Comparison of ENCODE assay signal across 19 cellular contexts in the genomic region with DNA sequence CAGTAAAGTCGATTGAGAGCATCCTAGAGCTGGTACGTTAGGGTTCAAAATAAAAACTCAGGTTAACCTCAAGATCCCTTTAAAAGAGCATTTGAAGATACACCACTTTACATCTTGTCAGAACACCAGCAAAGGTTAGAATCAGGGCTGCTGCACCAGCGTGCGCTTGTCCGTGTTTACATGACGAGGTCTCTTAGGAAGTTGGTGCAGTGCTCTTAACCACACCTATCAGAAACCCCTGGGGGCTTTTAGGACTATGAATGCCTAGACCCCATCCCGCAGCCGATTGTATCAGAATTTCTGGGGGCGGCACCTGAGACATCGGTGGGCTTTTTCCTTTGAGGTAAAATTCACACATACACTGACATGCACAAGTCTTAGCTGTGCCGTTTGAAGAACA.
"Had no signal": no experiment of that assay in that cellular context is flagged by ENCODE, and none has a peak within 500 bp of the region (broad histone marks: within the 10 kb centered on the region; RNA-seq: fewer than 3 reads in every experiment).

No MANE protein-coding gene starts in this region.

- H3K4me3 ChIP-seq: SJSA1, SK-N-MC had no signal

- H3K27ac ChIP-seq: SJSA1, SK-N-MC had no signal

- H3K9me3 ChIP-seq: SJSA1 had no signal

- H3K4me1 ChIP-seq: SJSA1 had no signal

- DNase-seq: KBM-7, MV-4-11, NCI-H1048, NCI-H1436, NCI-H187, NCI-H2029, NCI-H2081 treated with DMSO at 0.1 percent for 48 hours, NCI-H2171, NCI-H226, NCI-H446, NCI-H510A, NCI-H524 treated with DMSO at 0.1 percent for 48 hours, NCI-H69, NCI-H774, Right ventricle myocardium superior, RPMI8226, SIG-M5 had no signal
